ENCODE assay signal across 1 cellular context in genomic region chr1:9459784-9460407, GRCh38.
TF ChIP-seq lines count a peak whose summit lies in the region.

No MANE protein-coding gene starts in this region.

TF ChIP-seq in H1, 55 proteins besides CTCF, POLR2A, EP300 and RAD21 (continued from another document):
- TF ChIP-seq SP1 (IDR thresholded peaks at IDR 0.05; ENCODE audit: low read depth, low read length) (no peak), PHF8 (conservative IDR thresholded peaks at IDR 0.05; ENCODE audit: low read depth, low read length) (no peak), RNF2 (IDR thresholded peaks at IDR 0.05; ENCODE audit: borderline replicate concordance, low read depth, low read length, missing control alignments, poor library complexity, severe bottlenecking) (no peak), ZNF274 (IDR thresholded peaks at IDR 0.05; ENCODE audit: borderline replicate concordance, extremely low read depth, low read length) (no peak), CBX8 (IDR thresholded peaks at IDR 0.05; ENCODE audit: borderline replicate concordance, low read depth, low read length) (no peak)
